Comparison of ENCODE assay signal across 26 cellular contexts in genomic region chr6:4028051-4028450, GRCh38. TPM values are rescaled to one million over a fixed set of nuclear protein-coding genes. Genes with fewer than 3 reads are reported as not detected.
DNase-seq lines count a peak whose midpoint lies in the region; ATAC-seq and TF ChIP-seq lines count a peak whose summit lies in the region.
"Had no signal": no experiment of that assay in that cellular context is flagged by ENCODE, and none has a peak within 500 bp of the region (broad histone marks: within the 10 kb centered on the region; RNA-seq: fewer than 3 reads in every experiment).

No MANE protein-coding gene starts in this region.

- TF ChIP-seq POLR2A in stomach (IDR thresholded peaks at IDR 0.05) = no peak
- no peak for TF ChIP-seq POLR2A in Peyer's patch (IDR thresholded peaks at IDR 0.05)

- H3K27me3 Mint-ChIP-seq in activated T-cell treated with anti-CD3 and anti-CD28 coated beads, Interleukin-2, amount 50 U/mL, for 24 hours = no peaks in the 10 kb centered on the region

- H3K4me1 ChIP-seq in stomach = peaks cover 34 to 94% (median 68%) of the 10 kb centered on the region in 4 donors
- peaks cover 0 to 30% (median 5%) of the 10 kb centered on the region in 4 donors for H3K4me1 ChIP-seq in Peyer's patch

- no peaks in the 10 kb centered on the region for H3K9me3 Mint-ChIP-seq in activated T-cell treated with anti-CD3 and anti-CD28 coated beads, Interleukin-2, amount 50 U/mL, for 24 hours

- no peaks in the 10 kb centered on the region for H3K27me3 ChIP-seq in stomach
- H3K27me3 ChIP-seq in Peyer's patch = no peaks in the 10 kb centered on the region
- H3K27me3 ChIP-seq: SJCRH30 had no signal

- intact Hi-C loops in stomach (cut with DNase I; ENCODE audit: low total_unique reads) = no loop called here

- no peak for ATAC-seq in HG03108 (IDR thresholded peaks at IDR 0.05; ENCODE audit: unreplicated experiment)
- ATAC-seq: Panc1 had no signal

- no peak overlapping the region for H3K4me3 ChIP-seq in stomach
- H3K4me3 ChIP-seq in Peyer's patch = no peak overlapping the region
- H3K4me3 ChIP-seq: SJCRH30 had no signal

- TF ChIP-seq CTCF in stomach (IDR thresholded peaks at IDR 0.05) (no peak), Peyer's patch (IDR thresholded peaks at IDR 0.05) (no peak)

- no peak for TF ChIP-seq EP300 in stomach (IDR thresholded peaks at IDR 0.05)

- H3K27ac Mint-ChIP-seq in activated T-cell treated with anti-CD3 and anti-CD28 coated beads, Interleukin-2, amount 50 U/mL, for 24 hours = peak overlapping the region; percentile 83

- DNase-seq in activated T-cell treated with anti-CD3 and anti-CD28 coated beads, Interleukin-2, amount 50 U/mL, for 24 hours = no peak
- no peak for DNase-seq in activated T-cell treated with anti-CD3 and anti-CD28 coated beads, Interleukin-2, amount 50 U/mL, for 1 hour
- DNase-seq in COLO829 (ENCODE audit: low spot score) = peak; percentile 30
- DNase-seq in OCI-M1 (lab: John Stamatoyannopoulos, UW) = peak; percentile 27
- peak; percentile 78 for DNase-seq in foreskin melanocyte
- no peak for DNase-seq in stomach
- no peak for DNase-seq in Peyer's patch
- DNase-seq: AML-193; C1 segment of cervical spinal cord; DMS53; EL; GF-D8; KG1; NCI-H1105; NCI-H146; NCI-H2029; NCI-H2227 treated with DMSO at 0.1 percent for 48 hours; NCI-H524; NCI-H774; NK-92 treated with Interleukin-12 subunit alpha and Interleukin-12 subunit beta, amount 100 ng/mL, for 24 hours; SJCRH30 had no signal

- peaks cover 89% of the 10 kb centered on the region for H3K36me3 Mint-ChIP-seq in activated T-cell treated with anti-CD3 and anti-CD28 coated beads, Interleukin-2, amount 50 U/mL, for 24 hours (ENCODE audit: low read depth)

- H3K4me3 Mint-ChIP-seq in activated T-cell treated with anti-CD3 and anti-CD28 coated beads, Interleukin-2, amount 50 U/mL, for 24 hours = no peak overlapping the region

- H3K36me3 ChIP-seq in stomach = peaks cover 0 to 26% (median 20%) of the 10 kb centered on the region in 4 donors
- H3K36me3 ChIP-seq in Peyer's patch = peaks cover 0 to 12% (median 0%) of the 10 kb centered on the region in 3 donors

- H3K9me3 ChIP-seq in stomach (no peaks in the 10 kb centered on the region), Peyer's patch (no peaks in the 10 kb centered on the region)
- H3K9me3 ChIP-seq: SJCRH30 had no signal

- peaks cover 88% of the 10 kb centered on the region for H3K4me1 Mint-ChIP-seq in activated T-cell treated with anti-CD3 and anti-CD28 coated beads, Interleukin-2, amount 50 U/mL, for 24 hours (ENCODE audit: low read depth)

- H3K27ac ChIP-seq in stomach = no peak overlapping the region
- no peak overlapping the region for H3K27ac ChIP-seq in Peyer's patch
- H3K27ac ChIP-seq: SJCRH30 had no signal

RNA-seq across cellular contexts. Expression of gene FAM217A, which starts 50.9 kb away (rescaled TPM):
- total RNA-seq in stomach (not detected), Peyer's patch (not detected)
- polyA plus RNA-seq in stomach = under 1 TPM in 2 of 3 donors, not detected in 1; 0.08 to 0.68 TPM
- total RNA-seq: A172, H4, SJCRH30 had no signal
- polyA plus RNA-seq: AG04450 had no signal

Comparison
In these comparisons a context has a peak if more than half of its experiments do, and no peak if none do; other contexts are left out.
1. DNase-seq: peak in COLO829 (single experiment), OCI-M1 (single experiment) and foreskin melanocyte (single experiment); none in activated T-cell treated with anti-CD3 and anti-CD28 coated beads, Interleukin-2, amount 50 U/mL, for 24 hours (single experiment), activated T-cell treated with anti-CD3 and anti-CD28 coated beads, Interleukin-2, amount 50 U/mL, for 1 hour (single experiment), stomach (single experiment) and Peyer's patch (0 of 3).